In genomic region chr15:51970132-51970817, GRCh38 we compare ENCODE assay signal across 9 cellular contexts. TPM values are rescaled to one million over a fixed set of nuclear protein-coding genes. Genes with fewer than 3 reads are reported as not detected.
DNase-seq lines count a peak whose midpoint lies in the region; ATAC-seq and TF ChIP-seq lines count a peak whose summit lies in the region.
"Had no signal": no experiment of that assay in that cellular context is flagged by ENCODE, and none has a peak within 500 bp of the region (broad histone marks: within the 10 kb centered on the region; RNA-seq: fewer than 3 reads in every experiment).

No MANE protein-coding gene starts in this region.

- peak overlapping the region; percentile 85 for H3K9ac ChIP-seq in iPS-18a (ENCODE audit: low read length)

- no peak for DNase-seq in activated naive CD4-positive, alpha-beta T cell treated with anti-CD3 and anti-CD28 coated beads, Interleukin-2, amount 10 ng/mL, durations not matched to agents 7 days and 5 days
- DNase-seq in activated naive CD4-positive, alpha-beta T cell (lab: John Stamatoyannopoulos, UW), result no peak
- no peak for DNase-seq in WTC11 (ENCODE audit: low spot score)
- DNase-seq in thoracic aorta (ENCODE audit: low spot score), result no peak
- no peak for DNase-seq in stimulated activated CD8-positive, alpha-beta memory T cell treated with anti-CD3 and anti-CD28 coated beads, Interleukin-4, amount 100 ng/mL, for 48 hours
- DNase-seq in central memory CD4-positive, alpha-beta T cell, result no peak
- DNase-seq in foreskin melanocyte, result no peak
- DNase-seq: activated CD8-positive, alpha-beta memory T cell treated with anti-CD3 and anti-CD28 coated beads for 24 hours had no signal

- H3K9me3 Mint-ChIP-seq in activated naive CD4-positive, alpha-beta T cell treated with anti-CD3 and anti-CD28 coated beads, Interleukin-2, amount 10 ng/mL, durations not matched to agents 7 days and 5 days, result peaks cover 9% of the 10 kb centered on the region
- H3K9me3 Mint-ChIP-seq in WTC11, result peaks cover 4% of the 10 kb centered on the region

- CTCF ChIA-PET in activated naive CD4-positive, alpha-beta T cell treated with anti-CD3 and anti-CD28 coated beads, Interleukin-2, amount 10 ng/mL, durations not matched to agents 7 days and 5 days (lab: Charles Lee), result interaction anchor here (1.0 to 1.4 kb wide), 3 partner anchors 14 to 238 kb away, joined by 3 to 4 read pairs (median 3); no protein-coding TSS in a partner anchor
- CTCF ChIA-PET in WTC11 (lab: Charles Lee), result interaction anchor here (1.0 to 3.6 kb wide), 3 partner anchors 64 to 238 kb away, joined by 5 to 39 read pairs (median 7); no protein-coding TSS in a partner anchor

- TF ChIP-seq CTCF in WTC11 (IDR thresholded peaks at IDR 0.05) (no peak), thoracic aorta (IDR thresholded peaks at IDR 0.05) (no peak)

- H3K9me3 ChIP-seq in iPS-18a (ENCODE audit: control insufficient read depth, low read depth, low read length) (no peaks in the 10 kb centered on the region), thoracic aorta (peaks cover 8% of the 10 kb centered on the region)

- peaks cover 5% of the 10 kb centered on the region for H3K36me3 ChIP-seq in iPS-18a (ENCODE audit: control insufficient read depth, low read depth, low read length)
- H3K36me3 ChIP-seq in thoracic aorta, result no peaks in the 10 kb centered on the region

- ATAC-seq in WTC11 (no peak), thoracic aorta (ENCODE audit: insufficient number of reproducible peaks, low FRiP score, low read depth) (no peak)

- H3K27me3 ChIP-seq in iPS-18a (ENCODE audit: control insufficient read depth, insufficient read depth, low read length) (no peaks in the 10 kb centered on the region), thoracic aorta (replicated peaks; ENCODE audit: insufficient read depth) (no peaks in the 10 kb centered on the region)

- POLR2A ChIA-PET in WTC11 (lab: Charles Lee), result no interaction called here

- peaks cover 5% of the 10 kb centered on the region for H3K27me3 Mint-ChIP-seq in activated naive CD4-positive, alpha-beta T cell treated with anti-CD3 and anti-CD28 coated beads, Interleukin-2, amount 10 ng/mL, durations not matched to agents 7 days and 5 days
- no peaks in the 10 kb centered on the region for H3K27me3 Mint-ChIP-seq in WTC11 (ENCODE audit: low read depth)

- H3K4me1 Mint-ChIP-seq in activated naive CD4-positive, alpha-beta T cell treated with anti-CD3 and anti-CD28 coated beads, Interleukin-2, amount 10 ng/mL, durations not matched to agents 7 days and 5 days, result peaks cover 32% of the 10 kb centered on the region
- peaks cover 11% of the 10 kb centered on the region for H3K4me1 Mint-ChIP-seq in WTC11

- H3K36me3 Mint-ChIP-seq in activated naive CD4-positive, alpha-beta T cell treated with anti-CD3 and anti-CD28 coated beads, Interleukin-2, amount 10 ng/mL, durations not matched to agents 7 days and 5 days, result peaks cover 34% of the 10 kb centered on the region
- peaks cover 24% of the 10 kb centered on the region for H3K36me3 Mint-ChIP-seq in WTC11

- H3K4me1 ChIP-seq in iPS-18a (ENCODE audit: control insufficient read depth, low read depth, low read length) (peaks cover 6% of the 10 kb centered on the region), thoracic aorta (ENCODE audit: control insufficient read depth in 1 of 2, low read depth in 2 of 2) (peaks cover 7 to 8% of the 10 kb centered on the region in 2 donors)

- H3K27ac ChIP-seq in iPS-18a (ENCODE audit: low read length) (no peak overlapping the region), thoracic aorta (no peak overlapping the region)

- peak overlapping the region; percentile 97 for H3K4me3 ChIP-seq in iPS-18a (ENCODE audit: low read length)
- H3K4me3 ChIP-seq in thoracic aorta, result peak overlapping the region; percentile 79

- peak overlapping the region; percentile 93 for H3K27ac Mint-ChIP-seq in activated naive CD4-positive, alpha-beta T cell treated with anti-CD3 and anti-CD28 coated beads, Interleukin-2, amount 10 ng/mL, durations not matched to agents 7 days and 5 days
- H3K27ac Mint-ChIP-seq in WTC11, result no peak overlapping the region; the same call in 1 of the 2 replicates

- H3K4me3 Mint-ChIP-seq in activated naive CD4-positive, alpha-beta T cell treated with anti-CD3 and anti-CD28 coated beads, Interleukin-2, amount 10 ng/mL, durations not matched to agents 7 days and 5 days, result peak overlapping the region; percentile 95
- H3K4me3 Mint-ChIP-seq in WTC11, result peak overlapping the region; percentile 92

TF ChIP-seq in WTC11, 78 proteins besides CTCF, POLR2A, EP300 and RAD21:
- TF ChIP-seq SOX15 (CRISPR knock-in tag; IDR thresholded peaks at IDR 0.05) (no peak), FOXK1 (CRISPR knock-in tag; IDR thresholded peaks at IDR 0.05) (no peak), ZNF396 (CRISPR knock-in tag; IDR thresholded peaks at IDR 0.05; ENCODE audit: borderline replicate concordance) (no peak), ZMAT4 (CRISPR knock-in tag; IDR thresholded peaks at IDR 0.05) (no peak), RELA (CRISPR knock-in tag; IDR thresholded peaks at IDR 0.05; ENCODE audit: borderline replicate concordance) (no peak), PRRX2 (CRISPR knock-in tag; IDR thresholded peaks at IDR 0.05) (no peak), HMGXB4 (CRISPR knock-in tag; IDR thresholded peaks at IDR 0.05) (no peak), GABPB1 (CRISPR knock-in tag; IDR thresholded peaks at IDR 0.05) (peak; percentile 74)

RNA-seq across cellular contexts. Expression of gene LEO1, which starts 1.3 kb away (rescaled TPM):
- total RNA-seq in WTC11 (2021), result 24.9 to 28.4 TPM (median 25.0 TPM) in 3 replicates
- 10 to 100 TPM; 10.8 to 12.7 TPM for total RNA-seq in thoracic aorta

RNA-seq across cellular contexts. Expression of gene MAPK6, which starts 48.7 kb away (rescaled TPM):
- total RNA-seq in WTC11 (2021) (82.2 to 95.1 TPM (median 83.2 TPM) in 3 replicates), thoracic aorta (10 to 100 TPM; 11.2 to 24.8 TPM)
